In genomic region chr12:124715121-124715990, GRCh38 we compare ENCODE assay signal across 11 cellular contexts.
DNase-seq lines count a peak whose midpoint lies in the region; ATAC-seq and TF ChIP-seq lines count a peak whose summit lies in the region.
"Had no signal": no experiment of that assay in that cellular context is flagged by ENCODE, and none has a peak within 500 bp of the region (broad histone marks: within the 10 kb centered on the region; RNA-seq: fewer than 3 reads in every experiment).

No MANE protein-coding gene starts in this region.

- no peak for TF ChIP-seq EP300 in upper lobe of left lung (IDR thresholded peaks at IDR 0.05)

- POLR2A ChIA-PET in PC-9 (lab: Charles Lee; ENCODE audit: unreplicated experiment), result no interaction called here

- H3K79me2 ChIP-seq in PC-9 (ENCODE audit: low read depth), result no peaks in the 10 kb centered on the region

- H3K27me3 ChIP-seq in PC-9 (ENCODE audit: insufficient read depth, low read depth), result no peaks in the 10 kb centered on the region
- no peaks in the 10 kb centered on the region for H3K27me3 ChIP-seq in upper lobe of left lung
- no peaks in the 10 kb centered on the region for H3K27me3 ChIP-seq in aorta (ENCODE audit: control insufficient read depth in 1 of 2, insufficient read depth in 2 of 2, low read length in 1 of 2)
- H3K27me3 ChIP-seq: ascending aorta had no signal

- no peak for ATAC-seq in left ventricle myocardium superior
- no peak for ATAC-seq in upper lobe of left lung (ENCODE audit: low FRiP score in 2 of 2)
- no peak for ATAC-seq in GM21515 (IDR thresholded peaks at IDR 0.05; ENCODE audit: unreplicated experiment)
- no peak for ATAC-seq in aorta (ENCODE audit: low FRiP score)

- 83 to 84% methylated on average over 7 to 15 of the region's 15 CpGs for WGBS in upper lobe of left lung, 2 donors
- 89 to 90% methylated on average over 15 of the region's 15 CpGs for WGBS in aorta, 2 donors

- intact Hi-C loops in left ventricle myocardium superior (cut with micrococcal nuclease) (no loop called here), cardiac septum (cut with DNase I) (no loop called here), PC-9 (cut with micrococcal nuclease; ENCODE audit: unreplicated experiment) (loop anchor here (5.0 to 10.0 kb wide), 2 partner anchors 33 to 81 kb away; no protein-coding TSS in a partner anchor), aorta (cut with DNase I) (no loop called here)

- peaks cover 26% of the 10 kb centered on the region for H3K4me1 ChIP-seq in PC-9 (replicated peaks; ENCODE audit: insufficient read depth)
- H3K4me1 ChIP-seq in upper lobe of left lung, result peaks cover 32 to 55% (median 49%) of the 10 kb centered on the region in 4 donors
- no peaks in the 10 kb centered on the region for H3K4me1 ChIP-seq in aorta (ENCODE audit: control insufficient read depth in 1 of 2, insufficient read depth in 2 of 2, low read length in 2 of 2)

- H3F3A ChIP-seq in PC-9 (ENCODE audit: insufficient read depth, low read depth), result peaks cover 37% of the 10 kb centered on the region

- TF ChIP-seq CTCF in PC-9 (conservative IDR thresholded peaks at IDR 0.05), result no peak
- no peak for TF ChIP-seq CTCF in fibroblast of villous mesenchyme (IDR thresholded peaks at IDR 0.05; ENCODE audit: insufficient read depth, low read depth, low read length)
- TF ChIP-seq CTCF in upper lobe of left lung (IDR thresholded peaks at IDR 0.05), result no peak

- peak; percentile 27 for DNase-seq in left ventricle myocardium superior
- no peak for DNase-seq in cardiac septum (ENCODE audit: low spot score)
- DNase-seq in PC-9, result peak; percentile 65 to 82
- DNase-seq in fibroblast of villous mesenchyme (ENCODE audit: low read depth), result peak; percentile 55
- DNase-seq in upper lobe of left lung, result peak; percentile 56 to 81
- no peak for DNase-seq in aorta
- DNase-seq in NCI-H2196 treated with DMSO at 0.1 percent for 48 hours (lab: John Stamatoyannopoulos, UW; ENCODE audit: unreplicated experiment), result no peak
- DNase-seq: activated CD4-positive, alpha-beta T cell treated with anti-CD3 and anti-CD28 coated beads, Interleukin-2, amount 50 U/mL, for 4 hours; naive B cell had no signal

- no peaks in the 10 kb centered on the region for H3K9me2 ChIP-seq in PC-9 (ENCODE audit: insufficient read depth)

- H3K36me3 ChIP-seq in PC-9 (ENCODE audit: low read depth), result no peaks in the 10 kb centered on the region
- no peaks in the 10 kb centered on the region for H3K36me3 ChIP-seq in upper lobe of left lung
- no peaks in the 10 kb centered on the region for H3K36me3 ChIP-seq in aorta (ENCODE audit: control insufficient read depth in 1 of 2, insufficient read depth in 2 of 2, low read length in 1 of 2)
- H3K36me3 ChIP-seq: ascending aorta had no signal

- H3K9me3 ChIP-seq in PC-9 (ENCODE audit: insufficient read depth, low read depth), result no peaks in the 10 kb centered on the region
- H3K9me3 ChIP-seq in upper lobe of left lung, result no peaks in the 10 kb centered on the region
- H3K9me3 ChIP-seq in aorta (ENCODE audit: control insufficient read depth, low read length), result no peaks in the 10 kb centered on the region
- H3K9me3 ChIP-seq: ascending aorta had no signal

- H3K4me2 ChIP-seq in PC-9, result peak overlapping the region; percentile 61

- CTCF ChIA-PET in PC-9 (lab: Charles Lee), result no interaction called here

- BruUV-seq in PC-9 (replicated peaks; lab: Mats Ljungman, UMichigan), result no TSS peak

- H2AFZ ChIP-seq in PC-9, result peak overlapping the region; percentile 66; the same call in 1 of the 2 replicates

- no peaks in the 10 kb centered on the region for H4K20me1 ChIP-seq in PC-9 (ENCODE audit: insufficient read depth)

- H3K4me3 ChIP-seq in PC-9 (no peak overlapping the region), fibroblast of villous mesenchyme (ENCODE audit: low read depth, low read length) (no peak overlapping the region), upper lobe of left lung (no peak overlapping the region), aorta (ENCODE audit: low read length in 2 of 2) (no peak overlapping the region)
- H3K4me3 ChIP-seq: ascending aorta had no signal

- TF ChIP-seq POLR2A in upper lobe of left lung (IDR thresholded peaks at IDR 0.05), result no peak

- H3K27ac ChIP-seq in PC-9 (peak overlapping the region; percentile 50), upper lobe of left lung (peak overlapping the region; percentile 68 to 89 (median 82)), aorta (ENCODE audit: low read depth in 1 of 2, low read length in 2 of 2) (no peak overlapping the region)

Comparison
In these comparisons a context has a peak if more than half of its experiments do, and no peak if none do; other contexts are left out.
1. DNase-seq: peak in left ventricle myocardium superior (single experiment), PC-9 (2 of 2), fibroblast of villous mesenchyme (single experiment) and upper lobe of left lung (2 of 2); none in cardiac septum (single experiment), aorta (0 of 2) and NCI-H2196 treated with DMSO at 0.1 percent for 48 hours (single experiment).
2. H3K27ac ChIP-seq: peak in PC-9 (single experiment) and upper lobe of left lung (4 of 4); none in aorta (0 of 2).